Comparison of ENCODE assay signal across 8 cellular contexts in the genomic region with DNA sequence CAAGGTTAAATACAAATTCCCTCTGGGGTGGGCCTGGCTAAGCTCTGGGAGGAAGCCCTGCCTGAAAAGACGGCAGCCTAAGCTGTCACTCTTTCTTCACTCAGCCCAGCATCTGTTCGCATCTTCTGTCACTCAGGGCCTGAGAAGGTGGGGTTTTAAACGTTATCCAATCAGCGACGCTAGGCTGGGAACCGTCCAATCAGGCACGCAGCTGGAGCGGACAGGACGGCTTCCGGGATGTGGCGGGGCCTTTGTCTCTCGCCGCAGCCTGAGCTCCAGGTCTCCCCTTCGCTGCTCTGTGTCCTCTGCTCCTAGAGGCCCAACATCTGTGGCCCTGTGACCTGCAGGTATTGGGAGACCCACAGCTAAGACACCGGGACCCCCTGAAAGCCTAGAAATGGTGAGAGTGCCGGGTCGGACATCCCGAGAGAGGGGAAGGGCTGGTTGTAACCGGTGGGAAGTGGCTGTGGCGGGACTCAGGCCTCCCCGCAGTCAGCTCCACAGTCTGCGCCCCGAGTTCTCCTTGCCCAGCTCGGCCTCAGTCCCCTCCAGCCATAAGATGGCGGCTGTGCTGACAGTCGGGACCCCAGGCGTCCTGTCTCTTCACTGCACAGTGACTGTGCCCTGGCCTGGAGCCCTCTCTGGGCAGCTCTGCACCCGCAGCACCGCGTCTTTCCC.
DNase-seq lines count a peak whose midpoint lies in the region; ATAC-seq and TF ChIP-seq lines count a peak whose summit lies in the region.

A gene (plus strand): TSS at position 254 of the 678 bp plus-strand sequence. CDS start 144 bp downstream, at position 398.

- H3K4me1 Mint-ChIP-seq in activated naive CD4-positive, alpha-beta T cell treated with anti-CD3 and anti-CD28 coated beads, Interleukin-2, amount 50 U/mL, for 24 hours: peaks cover 48% of the 10 kb centered on the region

- no peaks in the 10 kb centered on the region for H3K9me3 Mint-ChIP-seq in activated naive CD4-positive, alpha-beta T cell treated with anti-CD3 and anti-CD28 coated beads, Interleukin-2, amount 50 U/mL, for 24 hours

- H3K27me3 Mint-ChIP-seq in activated naive CD4-positive, alpha-beta T cell treated with anti-CD3 and anti-CD28 coated beads, Interleukin-2, amount 50 U/mL, for 24 hours: no peaks in the 10 kb centered on the region

- CTCF ChIA-PET in GM10248 (lab: Yijun Ruan, JAX): no interaction called here

- ATAC-seq in HG02610 (IDR thresholded peaks at IDR 0.05; ENCODE audit: unreplicated experiment): peak; percentile 99

- TF ChIP-seq CTCF in GM10248 (IDR thresholded peaks at IDR 0.05; ENCODE audit: control extremely low read depth, extremely low read depth, low read depth, missing control alignments): no peak

- H3K27ac Mint-ChIP-seq in activated naive CD4-positive, alpha-beta T cell treated with anti-CD3 and anti-CD28 coated beads, Interleukin-2, amount 50 U/mL, for 24 hours: peak within 1 kb of the TSS; percentile 95

- DNase-seq in GM10248 (ENCODE audit: extremely low spot score) (peak; percentile 83), NCI-H1105 (lab: John Stamatoyannopoulos, UW) (peak; percentile 92), SKM-1 (lab: John Stamatoyannopoulos, UW; ENCODE audit: unreplicated experiment) (peak; percentile 86), globus pallidus (ENCODE audit: low spot score) (peak; percentile 97), nucleus accumbens (lab: John Stamatoyannopoulos, UW) (peak; percentile 56 to 96 (median 90)), superior temporal gyrus (ENCODE audit: extremely low spot score) (peak; percentile 98)

- H3K4me3 Mint-ChIP-seq in activated naive CD4-positive, alpha-beta T cell treated with anti-CD3 and anti-CD28 coated beads, Interleukin-2, amount 50 U/mL, for 24 hours: peak within 1 kb of the TSS; percentile 97

- H3K36me3 Mint-ChIP-seq in activated naive CD4-positive, alpha-beta T cell treated with anti-CD3 and anti-CD28 coated beads, Interleukin-2, amount 50 U/mL, for 24 hours: peaks cover 21% of the 10 kb centered on the region

- POLR2A ChIA-PET in GM10248 (lab: Yijun Ruan, JAX): interaction anchor here (0.7 to 1.1 kb wide), 4 partner anchors 9 to 626 kb away, joined by 3 to 6 read pairs (median 4); a partner anchor contains a TSS

Comparison
In these comparisons a context has a peak if more than half of its experiments do, and no peak if none do; other contexts are left out.
1. Peak in every context shown above with its lines: DNase-seq and ATAC-seq.